1 cellular context compared by ENCODE assay signal in genomic region chr22:38873469-38874411, GRCh38.
TF ChIP-seq lines count a peak whose summit lies in the region.

No MANE protein-coding gene starts in this region.

TF ChIP-seq in IMR-90, 13 proteins besides CTCF, POLR2A, EP300 and RAD21 (continued from another document):
- TF ChIP-seq, protein P1, sequence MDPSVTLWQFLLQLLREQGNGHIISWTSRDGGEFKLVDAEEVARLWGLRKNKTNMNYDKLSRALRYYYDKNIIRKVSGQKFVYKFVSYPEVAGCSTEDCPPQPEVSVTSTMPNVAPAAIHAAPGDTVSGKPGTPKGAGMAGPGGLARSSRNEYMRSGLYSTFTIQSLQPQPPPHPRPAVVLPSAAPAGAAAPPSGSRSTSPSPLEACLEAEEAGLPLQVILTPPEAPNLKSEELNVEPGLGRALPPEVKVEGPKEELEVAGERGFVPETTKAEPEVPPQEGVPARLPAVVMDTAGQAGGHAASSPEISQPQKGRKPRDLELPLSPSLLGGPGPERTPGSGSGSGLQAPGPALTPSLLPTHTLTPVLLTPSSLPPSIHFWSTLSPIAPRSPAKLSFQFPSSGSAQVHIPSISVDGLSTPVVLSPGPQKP (IDR thresholded peaks at IDR 0.05; ENCODE audit: borderline replicate concordance, low read depth, low read length), result no peak
- TF ChIP-seq CEBPB (IDR thresholded peaks at IDR 0.05; ENCODE audit: low read depth, low read length) (no peak), FOS (IDR thresholded peaks at IDR 0.05; ENCODE audit: low read depth, low read length) (no peak), SMC3 (IDR thresholded peaks at IDR 0.05; ENCODE audit: low read depth, low read length) (no peak)
